In the genomic region with DNA sequence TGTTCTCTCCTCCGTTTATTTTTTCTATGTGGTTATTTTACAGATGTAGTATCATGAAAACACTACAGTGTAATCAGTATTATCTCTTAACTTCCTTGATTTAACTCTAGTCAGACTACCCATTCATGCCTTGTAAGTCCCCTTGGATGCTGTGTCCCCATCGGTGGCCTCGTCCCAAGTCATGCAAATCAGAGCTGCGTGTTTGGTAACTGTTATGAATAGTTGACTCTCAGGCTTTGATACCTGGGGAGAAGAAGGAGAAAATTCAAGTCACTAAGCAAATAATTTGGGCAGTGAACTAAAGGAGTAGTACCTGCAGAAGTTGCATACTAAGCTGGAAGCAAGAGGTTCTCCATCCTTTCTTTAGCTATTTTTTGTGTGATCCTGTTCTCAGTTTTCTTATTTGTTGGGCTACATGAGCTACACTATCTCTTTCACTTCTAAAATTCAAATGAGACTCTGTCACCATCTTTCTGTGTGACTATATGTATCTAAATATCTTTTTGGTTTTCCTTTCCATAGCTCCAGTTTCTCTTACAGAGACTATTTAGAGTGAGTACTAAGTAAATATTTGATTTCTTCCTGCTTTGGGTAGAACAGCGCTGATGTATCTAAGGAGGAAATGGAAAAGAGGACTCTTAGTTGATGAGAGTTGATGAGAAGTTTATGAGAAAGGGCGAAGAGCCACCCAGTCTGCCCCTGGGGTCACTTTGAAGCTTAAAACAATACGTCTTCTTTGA, we compare ENCODE assay signal across 10 cellular contexts. TPM values are rescaled to one million over a fixed set of nuclear protein-coding genes. Genes with fewer than 3 reads are reported as not detected.
A peak's percentile ranks its signal among the peaks of the same experiment; 100 is the strongest.
DNase-seq lines count a peak whose midpoint lies in the region; ATAC-seq and TF ChIP-seq lines count a peak whose summit lies in the region.
"Had no signal": no experiment of that assay in that cellular context is flagged by ENCODE, and none has a peak within 500 bp of the region (broad histone marks: within the 10 kb centered on the region; RNA-seq: fewer than 3 reads in every experiment).

No MANE protein-coding gene starts in this region.

- TF ChIP-seq CTCF in natural killer cell (IDR thresholded peaks at IDR 0.05): no peak
- TF ChIP-seq CTCF in Calu3 (IDR thresholded peaks at IDR 0.05; ENCODE audit: unreplicated experiment): no peak

- H3K27ac Mint-ChIP-seq in natural killer cell (no peak overlapping the region), Calu3 (ENCODE audit: unreplicated experiment) (no peak overlapping the region)

- peak; percentile 29 for ATAC-seq in GM18520 (IDR thresholded peaks at IDR 0.05; ENCODE audit: unreplicated experiment)
- ATAC-seq in GM21529 (IDR thresholded peaks at IDR 0.05; ENCODE audit: unreplicated experiment): peak; percentile 46
- no peak for ATAC-seq in natural killer cell

- peak overlapping the region; percentile 37 for H3K4me3 Mint-ChIP-seq in natural killer cell
- no peak overlapping the region for H3K4me3 Mint-ChIP-seq in Calu3 (ENCODE audit: low read depth, unreplicated experiment)

- DNase-seq in HT-29 (ENCODE audit: low spot score): peak; percentile 71
- no peak for DNase-seq in natural killer cell
- no peak for DNase-seq in dedifferentiated amniotic fluid mesenchymal stem cell (ENCODE audit: extremely low spot score)
- no peak for DNase-seq in amniotic stem cell (lab: John Stamatoyannopoulos, UW)
- DNase-seq in Calu3: no peak
- DNase-seq: dermis blood vessel endothelial cell, hypothalamus, SHP77 treated with DMSO at 0.1 percent for 48 hours had no signal

- CTCF ChIA-PET in Calu3 (lab: Charles Lee): interaction anchor here (0.8 to 1.1 kb wide), 2 partner anchors 12 to 19 kb away, joined by 3 to 4 read pairs; no protein-coding TSS in a partner anchor

- H3K36me3 Mint-ChIP-seq in natural killer cell (no peaks in the 10 kb centered on the region), Calu3 (ENCODE audit: insufficient read depth, unreplicated experiment) (no peaks in the 10 kb centered on the region)

- H3K9me3 Mint-ChIP-seq in natural killer cell (no peaks in the 10 kb centered on the region), Calu3 (ENCODE audit: low read depth, unreplicated experiment) (no peaks in the 10 kb centered on the region)

- no peaks in the 10 kb centered on the region for H3K27me3 Mint-ChIP-seq in natural killer cell (ENCODE audit: low read depth in 2 of 2)
- no peaks in the 10 kb centered on the region for H3K27me3 Mint-ChIP-seq in Calu3 (ENCODE audit: unreplicated experiment)

- no TSS peak for BruUV-seq in Calu3 (replicated peaks; lab: Mats Ljungman, UMichigan)

- H3K4me1 Mint-ChIP-seq in natural killer cell (peaks cover 0 to 5% of the 10 kb centered on the region in 2 donors), Calu3 (ENCODE audit: low read depth, unreplicated experiment) (no peaks in the 10 kb centered on the region)

- intact Hi-C loops in natural killer cell (cut with micrococcal nuclease): no loop called here
- intact Hi-C loops in Calu3 (cut with micrococcal nuclease; ENCODE audit: unreplicated experiment): no loop called here

RNA-seq across cellular contexts. Expression of gene VANGL2, which starts 50.9 kb away (rescaled TPM):
- total RNA-seq in HT-29 (2014; rRNA removed; shearing (Covaris generic)): 1.5 and 1.6 TPM in 2 replicates
- total RNA-seq in natural killer cell (under 1 TPM in 1 of 3 donors, not detected in 2; 0.08 TPM), Calu3 (2022) (2.0 and 2.3 TPM in 2 replicates)

Comparison
In these comparisons a context has a peak if more than half of its experiments do, and no peak if none do; other contexts are left out.
1. ATAC-seq: peak in GM18520 (single experiment) and GM21529 (single experiment); none in natural killer cell (0 of 3).